In the genomic region with DNA sequence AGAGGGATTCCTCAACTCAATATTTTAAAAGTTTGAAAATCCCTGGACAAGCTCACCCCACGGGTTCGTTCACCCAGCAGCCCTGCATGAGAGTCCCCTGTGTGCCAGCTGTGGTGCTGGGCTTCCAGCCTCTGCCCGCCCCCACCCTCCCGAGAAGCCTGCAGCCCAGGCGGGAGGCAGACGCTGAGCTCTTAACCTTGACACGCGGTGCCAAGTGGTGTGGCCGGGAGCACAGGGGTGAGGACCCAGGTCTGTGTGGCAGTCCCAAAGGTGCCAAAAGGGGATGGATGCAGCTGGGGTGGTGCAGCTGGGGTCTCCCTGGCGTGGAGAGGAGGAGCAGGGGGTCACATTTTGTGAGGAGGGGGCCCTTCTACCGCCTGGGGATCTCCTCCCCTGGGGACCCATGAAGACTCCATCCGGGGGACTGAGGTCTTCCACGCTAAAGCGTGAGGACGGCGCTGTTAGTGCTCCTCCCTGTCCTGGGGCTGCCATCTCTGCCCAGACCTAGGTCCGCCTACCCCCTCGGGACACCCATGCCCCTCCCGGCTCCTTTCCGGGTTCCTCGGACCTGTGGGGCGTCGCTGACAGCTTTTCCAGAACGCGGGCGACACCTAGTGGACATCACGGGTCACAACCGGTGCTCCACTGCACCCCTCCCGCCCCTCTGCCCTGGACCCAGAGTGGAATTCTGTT, we compare ENCODE assay signal across 1 cellular context.
TF ChIP-seq lines count a peak whose summit lies in the region.

No MANE protein-coding gene starts in this region.

TF ChIP-seq in HEK293, 187 proteins besides CTCF, POLR2A, EP300 and RAD21 (continued from another document and continues in another):
- TF ChIP-seq TSHZ1 (tag by site-specific recombination; IDR thresholded peaks at IDR 0.05; ENCODE audit: borderline replicate concordance) (no peak), SCRT1 (tag by site-specific recombination; IDR thresholded peaks at IDR 0.05; ENCODE audit: borderline replicate concordance) (peak; percentile 98), ZNF366 (tag by site-specific recombination; conservative IDR thresholded peaks at IDR 0.05) (no peak), KLF1 (tag by site-specific recombination; IDR thresholded peaks at IDR 0.05) (peak; percentile 62), SP3 (tag by site-specific recombination; IDR thresholded peaks at IDR 0.05) (peak; percentile 64), ZNF416 (tag by site-specific recombination; IDR thresholded peaks at IDR 0.05) (no peak), YY2 (tag by site-specific recombination; IDR thresholded peaks at IDR 0.05) (no peak), PRDM2 (tag by site-specific recombination; IDR thresholded peaks at IDR 0.05; ENCODE audit: borderline replicate concordance) (no peak), ZNF202 (tag by site-specific recombination; IDR thresholded peaks at IDR 0.05; ENCODE audit: borderline replicate concordance) (no peak), GLIS1 (tag by site-specific recombination; IDR thresholded peaks at IDR 0.05) (peak; percentile 71), ZBTB17 (tag by site-specific recombination; IDR thresholded peaks at IDR 0.05) (no peak), ZNF561 (tag by site-specific recombination; IDR thresholded peaks at IDR 0.05; ENCODE audit: borderline replicate concordance) (0 out of 2 replicates have a peak, but pooled peaks have one; percentile 35), ZXDB (tag by site-specific recombination; IDR thresholded peaks at IDR 0.05) (no peak), KLF16 (tag by site-specific recombination; IDR thresholded peaks at IDR 0.05) (no peak), ZNF350 (tag by site-specific recombination; IDR thresholded peaks at IDR 0.05) (no peak), ZNF138 (tag by site-specific recombination; IDR thresholded peaks at IDR 0.05; ENCODE audit: borderline replicate concordance) (no peak), KLF8 (tag by site-specific recombination; IDR thresholded peaks at IDR 0.05) (peak; percentile 44; the same call in 1 of the 2 replicates), ZBTB1 (tag by site-specific recombination; IDR thresholded peaks at IDR 0.05) (no peak), ZNF692 (tag by site-specific recombination; IDR thresholded peaks at IDR 0.05) (0 out of 2 replicates have a peak, but pooled peaks have one; percentile 37), ZNF626 (tag by site-specific recombination; IDR thresholded peaks at IDR 0.05) (no peak), SP7 (tag by site-specific recombination; IDR thresholded peaks at IDR 0.05) (peak; percentile 40), BCL11A (tag by site-specific recombination; IDR thresholded peaks at IDR 0.05; ENCODE audit: low read depth) (no peak), GLIS2 (tag by site-specific recombination; IDR thresholded peaks at IDR 0.05) (peak; percentile 91), ZNF747 (tag by site-specific recombination; IDR thresholded peaks at IDR 0.05) (no peak), ZNF660 (tag by site-specific recombination; IDR thresholded peaks at IDR 0.05) (peak; percentile 71)
- TF ChIP-seq, protein P1, sequence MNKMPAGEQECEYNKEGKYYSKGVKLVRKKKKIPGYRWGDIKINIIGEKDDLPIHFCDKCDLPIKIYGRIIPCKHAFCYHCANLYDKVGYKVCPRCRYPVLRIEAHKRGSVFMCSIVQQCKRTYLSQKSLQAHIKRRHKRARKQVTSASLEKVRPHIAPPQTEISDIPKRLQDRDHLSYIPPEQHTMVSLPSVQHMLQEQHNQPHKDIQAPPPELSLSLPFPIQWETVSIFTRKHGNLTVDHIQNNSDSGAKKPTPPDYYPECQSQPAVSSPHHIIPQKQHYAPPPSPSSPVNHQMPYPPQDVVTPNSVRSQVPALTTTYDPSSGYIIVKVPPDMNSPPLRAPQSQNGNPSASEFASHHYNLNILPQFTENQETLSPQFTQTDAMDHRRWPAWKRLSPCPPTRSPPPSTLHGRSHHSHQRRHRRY (tag by site-specific recombination; IDR thresholded peaks at IDR 0.05) = no peak
- TF ChIP-seq, protein P2, sequence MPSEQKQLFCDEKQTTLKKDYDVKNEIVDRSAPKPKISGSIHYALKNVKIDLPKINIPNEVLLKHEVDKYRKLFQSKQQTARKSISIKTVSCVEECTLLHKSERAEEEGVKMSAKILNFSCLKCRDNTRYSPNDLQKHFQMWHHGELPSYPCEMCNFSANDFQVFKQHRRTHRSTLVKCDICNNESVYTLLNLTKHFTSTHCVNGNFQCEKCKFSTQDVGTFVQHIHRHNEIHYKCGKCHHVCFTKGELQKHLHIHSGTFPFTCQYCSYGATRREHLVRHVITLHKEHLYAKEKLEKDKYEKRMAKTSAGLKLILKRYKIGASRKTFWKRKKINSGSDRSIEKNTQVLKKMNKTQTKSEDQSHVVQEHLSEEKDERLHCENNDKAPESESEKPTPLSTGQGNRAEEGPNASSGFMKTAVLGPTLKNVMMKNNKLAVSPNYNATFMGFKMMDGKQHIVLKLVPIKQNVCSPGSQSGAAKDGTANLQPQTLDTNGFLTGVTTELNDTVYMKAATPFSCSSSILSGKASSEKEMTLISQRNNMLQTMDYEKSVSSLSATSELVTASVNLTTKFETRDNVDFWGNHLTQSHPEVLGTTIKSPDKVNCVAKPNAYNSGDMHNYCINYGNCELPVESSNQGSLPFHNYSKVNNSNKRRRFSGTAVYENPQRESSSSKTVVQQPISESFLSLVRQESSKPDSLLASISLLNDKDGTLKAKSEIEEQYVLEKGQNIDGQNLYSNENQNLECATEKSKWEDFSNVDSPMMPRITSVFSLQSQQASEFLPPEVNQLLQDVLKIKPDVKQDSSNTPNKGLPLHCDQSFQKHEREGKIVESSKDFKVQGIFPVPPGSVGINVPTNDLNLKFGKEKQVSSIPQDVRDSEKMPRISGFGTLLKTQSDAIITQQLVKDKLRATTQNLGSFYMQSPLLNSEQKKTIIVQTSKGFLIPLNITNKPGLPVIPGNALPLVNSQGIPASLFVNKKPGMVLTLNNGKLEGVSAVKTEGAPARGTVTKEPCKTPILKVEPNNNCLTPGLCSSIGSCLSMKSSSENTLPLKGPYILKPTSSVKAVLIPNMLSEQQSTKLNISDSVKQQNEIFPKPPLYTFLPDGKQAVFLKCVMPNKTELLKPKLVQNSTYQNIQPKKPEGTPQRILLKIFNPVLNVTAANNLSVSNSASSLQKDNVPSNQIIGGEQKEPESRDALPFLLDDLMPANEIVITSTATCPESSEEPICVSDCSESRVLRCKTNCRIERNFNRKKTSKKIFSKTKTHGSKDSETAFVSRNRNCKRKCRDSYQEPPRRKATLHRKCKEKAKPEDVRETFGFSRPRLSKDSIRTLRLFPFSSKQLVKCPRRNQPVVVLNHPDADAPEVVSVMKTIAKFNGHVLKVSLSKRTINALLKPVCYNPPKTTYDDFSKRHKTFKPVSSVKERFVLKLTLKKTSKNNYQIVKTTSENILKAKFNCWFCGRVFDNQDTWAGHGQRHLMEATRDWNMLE (tag by site-specific recombination; conservative IDR thresholded peaks at IDR 0.05; ENCODE audit: low read depth) = no peak
- TF ChIP-seq, protein P3, sequence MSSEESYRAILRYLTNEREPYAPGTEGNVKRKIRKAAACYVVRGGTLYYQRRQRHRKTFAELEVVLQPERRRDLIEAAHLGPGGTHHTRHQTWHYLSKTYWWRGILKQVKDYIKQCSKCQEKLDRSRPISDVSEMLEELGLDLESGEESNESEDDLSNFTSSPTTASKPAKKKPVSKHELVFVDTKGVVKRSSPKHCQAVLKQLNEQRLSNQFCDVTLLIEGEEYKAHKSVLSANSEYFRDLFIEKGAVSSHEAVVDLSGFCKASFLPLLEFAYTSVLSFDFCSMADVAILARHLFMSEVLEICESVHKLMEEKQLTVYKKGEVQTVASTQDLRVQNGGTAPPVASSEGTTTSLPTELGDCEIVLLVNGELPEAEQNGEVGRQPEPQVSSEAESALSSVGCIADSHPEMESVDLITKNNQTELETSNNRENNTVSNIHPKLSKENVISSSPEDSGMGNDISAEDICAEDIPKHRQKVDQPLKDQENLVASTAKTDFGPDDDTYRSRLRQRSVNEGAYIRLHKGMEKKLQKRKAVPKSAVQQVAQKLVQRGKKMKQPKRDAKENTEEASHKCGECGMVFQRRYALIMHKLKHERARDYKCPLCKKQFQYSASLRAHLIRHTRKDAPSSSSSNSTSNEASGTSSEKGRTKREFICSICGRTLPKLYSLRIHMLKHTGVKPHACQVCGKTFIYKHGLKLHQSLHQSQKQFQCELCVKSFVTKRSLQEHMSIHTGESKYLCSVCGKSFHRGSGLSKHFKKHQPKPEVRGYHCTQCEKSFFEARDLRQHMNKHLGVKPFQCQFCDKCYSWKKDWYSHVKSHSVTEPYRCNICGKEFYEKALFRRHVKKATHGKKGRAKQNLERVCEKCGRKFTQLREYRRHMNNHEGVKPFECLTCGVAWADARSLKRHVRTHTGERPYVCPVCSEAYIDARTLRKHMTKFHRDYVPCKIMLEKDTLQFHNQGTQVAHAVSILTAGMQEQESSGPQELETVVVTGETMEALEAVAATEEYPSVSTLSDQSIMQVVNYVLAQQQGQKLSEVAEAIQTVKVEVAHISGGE (tag by site-specific recombination; conservative IDR thresholded peaks at IDR 0.05; ENCODE audit: low read depth) = peak; percentile 24; the same call in 1 of the 2 replicates
